Comparison of ENCODE assay signal across 13 cellular contexts in genomic region chr2:227534714-227535113, GRCh38.
A peak's percentile ranks its signal among the peaks of the same experiment; 100 is the strongest.
DNase-seq lines count a peak whose midpoint lies in the region; ATAC-seq and TF ChIP-seq lines count a peak whose summit lies in the region.
"Had no signal": no experiment of that assay in that cellular context is flagged by ENCODE, and none has a peak within 500 bp of the region (broad histone marks: within the 10 kb centered on the region; RNA-seq: fewer than 3 reads in every experiment).

No MANE protein-coding gene starts in this region.

- H3K4me2 ChIP-seq in OCI-LY7 (ENCODE audit: low read length) = no peak overlapping the region

- no peaks in the 10 kb centered on the region for H4K20me1 ChIP-seq in OCI-LY7 (ENCODE audit: insufficient read depth, low read length)

- ATAC-seq in GM18873 (IDR thresholded peaks at IDR 0.05; ENCODE audit: low FRiP score, unreplicated experiment) (peak; percentile 74), GM21447 (IDR thresholded peaks at IDR 0.05; ENCODE audit: unreplicated experiment) (peak; percentile 92), HG03060 (IDR thresholded peaks at IDR 0.05; ENCODE audit: low read depth, unreplicated experiment) (peak; percentile 79)
- ATAC-seq: natural killer cell, upper lobe of right lung had no signal

- H3K27ac ChIP-seq in OCI-LY7 (ENCODE audit: low read depth, low read length, poor library complexity, severe bottlenecking) = no peak overlapping the region
- H3K27ac ChIP-seq: HL-60, upper lobe of right lung had no signal

- H3K4me1 ChIP-seq in OCI-LY7 (ENCODE audit: insufficient read depth, low read length, poor library complexity, severe bottlenecking) = peaks cover 7% of the 10 kb centered on the region
- H3K4me1 ChIP-seq: upper lobe of right lung had no signal

- intact Hi-C loops in OCI-LY7 (cut with micrococcal nuclease; ENCODE audit: unreplicated experiment) = no loop called here

- no peaks in the 10 kb centered on the region for H3K79me2 ChIP-seq in OCI-LY7 (ENCODE audit: insufficient read depth, low read depth, low read length)

- DNase-seq in OCI-LY7 (ENCODE audit: low spot score) (peak; percentile 18), Ammon's horn (ENCODE audit: low spot score) (no peak), DMS153 treated with DMSO at 0.1 percent for 48 hours (lab: John Stamatoyannopoulos, UW; ENCODE audit: unreplicated experiment) (no peak)
- no peak for DNase-seq in activated CD4-positive, alpha-beta T cell treated with anti-CD3 and anti-CD28 coated beads, Interleukin-2, amount 50 U/mL, for 1 hour
- DNase-seq: activated CD4-positive, alpha-beta T cell treated with anti-CD3 and anti-CD28 coated beads for 1 hour; COR-L47; natural killer cell; NCI-H774; upper lobe of right lung had no signal

- H3K9me2 ChIP-seq in OCI-LY7 (ENCODE audit: insufficient read depth, low read length) = no peaks in the 10 kb centered on the region

- H2AFZ ChIP-seq in OCI-LY7 (ENCODE audit: low read length) = no peak overlapping the region

- peaks cover 82% of the 10 kb centered on the region for H3K36me3 ChIP-seq in OCI-LY7 (ENCODE audit: insufficient read depth, low read length)

- POLR2A ChIA-PET in OCI-LY7 (lab: Charles Lee) = interaction anchor here (0.5 to 0.8 kb wide), 3 partner anchors 22 to 47 kb away, joined by 3 to 4 read pairs (median 3); no protein-coding TSS in a partner anchor

- no TSS peak for BruUV-seq in OCI-LY7 (replicated peaks; lab: Mats Ljungman, UMichigan)

- CTCF ChIA-PET in OCI-LY7 (lab: Charles Lee; ENCODE audit: unreplicated experiment) = no interaction called here

- H3K9me3 ChIP-seq in OCI-LY7 (ENCODE audit: low read length) = no peaks in the 10 kb centered on the region
- H3K9me3 ChIP-seq: upper lobe of right lung had no signal

- no peak overlapping the region for H3K4me3 ChIP-seq in OCI-LY7 (ENCODE audit: low read depth, low read length, poor library complexity, severe bottlenecking)
- H3K4me3 ChIP-seq: upper lobe of right lung had no signal

- no peak for TF ChIP-seq CTCF in OCI-LY7 (conservative IDR thresholded peaks at IDR 0.05; ENCODE audit: low read length)
